In genomic region chr17:63623786-63624185, GRCh38 we compare ENCODE assay signal across 8 cellular contexts. TPM values are rescaled to one million over a fixed set of nuclear protein-coding genes. Genes with fewer than 3 reads are reported as not detected.
DNase-seq lines count a peak whose midpoint lies in the region; FAIRE-seq and TF ChIP-seq lines count a peak whose summit lies in the region.

No MANE protein-coding gene starts in this region.

- H3K27me3 ChIP-seq in SU-DHL-6 (ENCODE audit: low read length) (no peaks in the 10 kb centered on the region), sigmoid colon (no peaks in the 10 kb centered on the region)

- H3K9ac ChIP-seq in SU-DHL-6 (ENCODE audit: low read length): peak overlapping the region; percentile 70; the same call in 1 of the 2 replicates

- TF ChIP-seq EP300 in sigmoid colon (IDR thresholded peaks at IDR 0.05): no peak

- H3K9me3 ChIP-seq in SU-DHL-6 (ENCODE audit: insufficient read depth, low read length) (no peaks in the 10 kb centered on the region), sigmoid colon (no peaks in the 10 kb centered on the region)

- intact Hi-C loops in sigmoid colon (cut with DNase I): loop anchor here (2.0 to 5.0 kb wide), 3 partner anchors 74 to 204 kb away; partner anchors contain the start of genes FTSJ3, PSMC5 and STRADA

- TF ChIP-seq CTCF in SU-DHL-6 (IDR thresholded peaks at IDR 0.05; ENCODE audit: insufficient read depth, low read length, poor library complexity, severe bottlenecking) (no peak), fibroblast of the aortic adventitia (IDR thresholded peaks at IDR 0.05; ENCODE audit: insufficient read depth, low read length) (no peak), sigmoid colon (IDR thresholded peaks at IDR 0.05) (no peak)

- H2AFZ ChIP-seq in SU-DHL-6 (ENCODE audit: low read depth, low read length, severe bottlenecking): no peak overlapping the region

- H3K4me1 ChIP-seq in sigmoid colon: peaks cover 0 to 52% (median 49%) of the 10 kb centered on the region in 4 donors

- 37 to 43% methylated on average over 6 of the region's 6 CpGs for WGBS in sigmoid colon, 2 donors

- DNase-seq in H54 (ENCODE audit: insufficient read length, low spot score) (no peak), fibroblast of the aortic adventitia (ENCODE audit: low read depth) (no peak), sigmoid colon (no peak), kidney tubule cell (ENCODE audit: low spot score) (no peak), AML-193 (lab: John Stamatoyannopoulos, UW) (no peak), SW480 (ENCODE audit: low spot score) (no peak), OCI-M2 (lab: John Stamatoyannopoulos, UW; ENCODE audit: unreplicated experiment) (no peak)

- peak overlapping the region; percentile 76 for H3K4me3 ChIP-seq in SU-DHL-6 (ENCODE audit: insufficient read depth, low read length, poor library complexity, severe bottlenecking)
- H3K4me3 ChIP-seq in fibroblast of the aortic adventitia (ENCODE audit: low read depth, low read length): peak overlapping the region; percentile 80
- H3K4me3 ChIP-seq in sigmoid colon: peak overlapping the region; percentile 76 to 90 (median 82)

- H3K4me2 ChIP-seq in SU-DHL-6 (ENCODE audit: low read depth, low read length, poor library complexity, severe bottlenecking): peak overlapping the region; percentile 80

- no peaks in the 10 kb centered on the region for H3K9me2 ChIP-seq in SU-DHL-6 (replicated peaks; ENCODE audit: insufficient read depth, low read length)

- peaks cover 17% of the 10 kb centered on the region for H4K20me1 ChIP-seq in SU-DHL-6 (ENCODE audit: low read depth, low read length)

- peaks cover 22% of the 10 kb centered on the region for H3K79me2 ChIP-seq in SU-DHL-6 (ENCODE audit: insufficient read depth, low read length)

- H3K27ac ChIP-seq in SU-DHL-6 (ENCODE audit: low read depth, low read length) (no peak overlapping the region), sigmoid colon (peak overlapping the region; percentile 87 to 93 (median 91))

- H3K36me3 ChIP-seq in SU-DHL-6 (ENCODE audit: low read length) (no peaks in the 10 kb centered on the region), sigmoid colon (no peaks in the 10 kb centered on the region)

- H3F3A ChIP-seq in SU-DHL-6 (ENCODE audit: insufficient read depth): peaks cover 18% of the 10 kb centered on the region; the same call in 1 of the 2 replicates

- TF ChIP-seq POLR2A in H54 (IDR thresholded peaks at IDR 0.05; ENCODE audit: low read depth, low read length): no peak
- no peak for TF ChIP-seq POLR2A in sigmoid colon (IDR thresholded peaks at IDR 0.05)

- peak; percentile 27 for FAIRE-seq in H54 (lab: Jason Lieb, UNC)

RNA-seq across cellular contexts. Expression of gene MAP3K3, which starts 1.6 kb away (rescaled TPM):
- total RNA-seq in fibroblast of the aortic adventitia (ENCODE audit: low replicate concordance) (25.0 and 37.4 TPM in 2 replicates), sigmoid colon (10 to 100 TPM; 51.5 to 68.7 (median 59.8) TPM)
- polyA plus RNA-seq in sigmoid colon: 10 to 100 TPM in 1 of 3 donors, 1 to 10 TPM in 2; 4.4 to 18.8 (median 8.4) TPM

RNA-seq across cellular contexts. Expression of gene TACO1, which starts 23.1 kb away (rescaled TPM):
- total RNA-seq in fibroblast of the aortic adventitia (ENCODE audit: low replicate concordance): 16.1 and 20.3 TPM in 2 replicates
- total RNA-seq in sigmoid colon: 10 to 100 TPM; 11.2 to 19.9 (median 14.3) TPM
- 10 to 100 TPM; 28.1 to 50.9 (median 34.2) TPM for polyA plus RNA-seq in sigmoid colon
